28 cellular contexts compared by ENCODE assay signal in the genomic region with DNA sequence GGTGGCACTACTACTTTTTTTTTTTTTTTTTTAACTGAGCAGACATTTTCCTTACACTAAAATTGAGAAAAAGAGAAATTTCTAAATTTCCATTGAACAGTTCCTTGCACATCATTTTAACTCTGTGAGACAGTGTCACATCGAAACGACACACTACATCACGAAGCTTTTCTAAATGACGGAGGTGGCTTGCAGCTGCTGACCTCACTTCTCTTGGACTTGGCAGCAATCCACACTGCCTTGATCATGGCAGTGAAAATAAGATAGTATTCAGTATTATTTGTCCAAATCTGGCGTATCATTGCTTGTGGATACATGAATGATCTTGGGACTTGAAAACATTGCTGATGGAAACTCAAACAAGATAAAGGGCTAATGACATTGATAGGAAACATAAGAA.
"Had no signal": no experiment of that assay in that cellular context is flagged by ENCODE, and none has a peak within 500 bp of the region (broad histone marks: within the 10 kb centered on the region; RNA-seq: fewer than 3 reads in every experiment).

No MANE protein-coding gene starts in this region.

- H3K27me3 Mint-ChIP-seq: natural killer cell treated with Interleukin-12 subunit alpha and Interleukin-12 subunit beta and Interleukin-15 and Interleukin-18, amount 100 ng/mL, for 72 hours; stimulated activated naive CD8-positive, alpha-beta T cell treated with anti-CD3 and anti-CD28 coated beads, Interleukin-15, Interleukin-2, amounts not matched to agents 100 ng/mL and 50 ng/mL, for 24 hours had no signal

- DNase-seq: naive thymus-derived CD8-positive, alpha-beta T cell; nephron progenitor cell; nucleus accumbens; pancreas; right cardiac atrium; right lobe of liver; sigmoid colon; stimulated activated CD4-positive, alpha-beta T cell treated with anti-CD3 and anti-CD28 coated beads, Interleukin-15, amount 100 ng/mL, for 24 hours; stimulated activated CD4-positive, alpha-beta T cell treated with anti-CD3 and anti-CD28 coated beads, Interleukin-2, amount 100 ng/mL, for 24 hours; stimulated activated CD4-positive, alpha-beta T cell treated with anti-CD3 and anti-CD28 coated beads, Interleukin-2, amount 100 ng/mL, for 48 hours; stimulated activated CD4-positive, alpha-beta T cell treated with anti-CD3 and anti-CD28 coated beads, Interleukin-4, amount 100 ng/mL, for 24 hours; stimulated activated naive B cell treated with anti-CD40 and anti-IgM and Interleukin-4, amounts not matched to agents 10 μg/mL and 1 μg/mL and 100 μg/mL, for 72 hours; stimulated activated naive CD4-positive, alpha-beta T cell treated with Interleukin-2 at 50 U/mL for 16 hours; stomach; thyroid gland; trophoblast cell; upper lobe of left lung had no signal

- H3K27ac ChIP-seq: neutrophil, pancreas, prostate gland, right lobe of liver, sigmoid colon, skin epidermis, stomach, thoracic aorta, thyroid gland, tibial nerve, upper lobe of left lung, vagina had no signal

- H3K9me3 Mint-ChIP-seq: nephron progenitor cell, neural crest cell had no signal

- H3K4me1 Mint-ChIP-seq: naive thymus-derived CD8-positive, alpha-beta T cell; nephron progenitor cell; neural crest cell; stimulated activated effector memory CD8-positive, alpha-beta T cell treated with anti-CD3 and anti-CD28 coated beads, Interleukin-12 subunit alpha, Interleukin-12 subunit beta, amount 100 ng/mL, for 72 hours; stimulated activated naive B cell treated with anti-CD40 and anti-IgM and Interleukin-4, amounts not matched to agents 10 μg/mL and 1 μg/mL and 100 μg/mL, for 72 hours had no signal

- H3K27me3 ChIP-seq: neutrophil, pancreas, right lobe of liver, sigmoid colon, stomach, thyroid gland, tibial nerve, upper lobe of left lung, vagina had no signal

- H3K27ac Mint-ChIP-seq: naive thymus-derived CD8-positive, alpha-beta T cell; natural killer cell treated with Interleukin-12 subunit alpha and Interleukin-12 subunit beta and Interleukin-15 and Interleukin-18, amount 100 ng/mL, for 72 hours; nephron progenitor cell; stimulated activated effector memory CD8-positive, alpha-beta T cell treated with anti-CD3 and anti-CD28 coated beads, Interleukin-12 subunit alpha, Interleukin-12 subunit beta, amount 100 ng/mL, for 72 hours; stimulated activated naive B cell treated with anti-CD40 and anti-IgM and Interleukin-4, amounts not matched to agents 10 μg/mL and 1 μg/mL and 100 μg/mL, for 72 hours; stimulated activated naive CD8-positive, alpha-beta T cell treated with anti-CD3 and anti-CD28 coated beads, Interleukin-15, Interleukin-2, amounts not matched to agents 100 ng/mL and 50 ng/mL, for 24 hours had no signal

- H3K36me3 ChIP-seq: neutrophil, pancreas, prostate gland, right lobe of liver, sigmoid colon, stomach, thoracic aorta, thyroid gland, tibial nerve, upper lobe of left lung, vagina had no signal

- H3K9me3 ChIP-seq: neutrophil, pancreas, prostate gland, right lobe of liver, sigmoid colon, stomach, thoracic aorta, thyroid gland, tibial nerve, upper lobe of left lung, vagina had no signal

- H3K4me3 Mint-ChIP-seq: naive thymus-derived CD8-positive, alpha-beta T cell; natural killer cell treated with Interleukin-12 subunit alpha and Interleukin-12 subunit beta and Interleukin-15 and Interleukin-18, amount 100 ng/mL, for 72 hours; nephron progenitor cell; neural crest cell; stimulated activated effector memory CD8-positive, alpha-beta T cell treated with anti-CD3 and anti-CD28 coated beads, Interleukin-12 subunit alpha, Interleukin-12 subunit beta, amount 100 ng/mL, for 72 hours; stimulated activated naive B cell treated with anti-CD40 and anti-IgM and Interleukin-4, amounts not matched to agents 10 μg/mL and 1 μg/mL and 100 μg/mL, for 72 hours; stimulated activated naive CD8-positive, alpha-beta T cell treated with anti-CD3 and anti-CD28 coated beads, Interleukin-15, Interleukin-2, amounts not matched to agents 100 ng/mL and 50 ng/mL, for 24 hours had no signal

- H3K4me1 ChIP-seq: pancreas, prostate gland, right lobe of liver, sigmoid colon, stomach, thyroid gland, tibial nerve, upper lobe of left lung, vagina had no signal

- H3K36me3 Mint-ChIP-seq: natural killer cell treated with Interleukin-12 subunit alpha and Interleukin-12 subunit beta and Interleukin-15 and Interleukin-18, amount 100 ng/mL, for 72 hours; stimulated activated effector memory CD8-positive, alpha-beta T cell treated with anti-CD3 and anti-CD28 coated beads, Interleukin-12 subunit alpha, Interleukin-12 subunit beta, amount 100 ng/mL, for 72 hours; stimulated activated naive B cell treated with anti-CD40 and anti-IgM and Interleukin-4, amounts not matched to agents 10 μg/mL and 1 μg/mL and 100 μg/mL, for 72 hours had no signal

- H3K4me3 ChIP-seq: pancreas, prostate gland, right lobe of liver, sigmoid colon, skin epidermis, smooth muscle cell, stomach, thoracic aorta, thyroid gland, tibial nerve, upper lobe of left lung, vagina had no signal
